ENCODE assay signal across 1 cellular context in genomic region chr14:98194821-98195220, GRCh38.
TF ChIP-seq lines count a peak whose summit lies in the region.

No MANE protein-coding gene starts in this region.

TF ChIP-seq in H1, 55 proteins besides CTCF, POLR2A, EP300 and RAD21:
- TF ChIP-seq EZH2 (IDR thresholded peaks at IDR 0.05; ENCODE audit: low read depth, low read length, severe bottlenecking) (no peak), ZNF274 (IDR thresholded peaks at IDR 0.05; ENCODE audit: borderline replicate concordance, extremely low read depth, low read length) (no peak), JUN (IDR thresholded peaks at IDR 0.05; ENCODE audit: low read depth, low read length) (no peak), HDAC2 (IDR thresholded peaks at IDR 0.05; ENCODE audit: borderline replicate concordance in 1 of 2, low read depth in 2 of 2, low read length in 2 of 2) (no peak), CTBP2 (IDR thresholded peaks at IDR 0.05; ENCODE audit: borderline replicate concordance, insufficient read depth, insufficient read length, low read length) (no peak), POLR2AphosphoS5 (IDR thresholded peaks at IDR 0.05; ENCODE audit: low read depth, low read length) (no peak), KDM4A (IDR thresholded peaks at IDR 0.05; ENCODE audit: low read depth, low read length, severe bottlenecking) (no peak), TAF7 (optimal IDR thresholded peaks at IDR 0.05; ENCODE audit: borderline replicate concordance, low read depth, low read length) (no peak), RFX5 (IDR thresholded peaks at IDR 0.05; ENCODE audit: borderline replicate concordance, low read depth, low read length) (no peak), SIX5 (IDR thresholded peaks at IDR 0.05; ENCODE audit: low read depth, low read length) (no peak), NRF1 (IDR thresholded peaks at IDR 0.05; ENCODE audit: low read depth, low read length) (no peak), SAP30 (IDR thresholded peaks at IDR 0.05; ENCODE audit: insufficient read depth, insufficient replicate concordance, low read length) (no peak), EGR1 (IDR thresholded peaks at IDR 0.05; ENCODE audit: borderline replicate concordance, low read depth, low read length) (no peak)
